ENCODE assay signal across 8 cellular contexts in genomic region chr9:137578518-137579258, GRCh38. TPM values are rescaled to one million over a fixed set of nuclear protein-coding genes. Genes with fewer than 3 reads are reported as not detected.
DNase-seq lines count a peak whose midpoint lies in the region; ATAC-seq and TF ChIP-seq lines count a peak whose summit lies in the region.

Gene DPH7 (minus strand): TSS chr9:137578925. CDS start chr9:137578777, 148 bp downstream.

- POLR2A ChIA-PET in HEK293T (lab: Yijun Ruan, JAX) = interaction anchor here (1.3 to 2.5 kb wide), 3 partner anchors 12 to 27 kb away, joined by 3 to 9 read pairs (median 6); partner anchors contain the start of genes ARRDC1, MRPL41 and ZMYND19

- TF ChIP-seq CTCF in GM06990 (IDR thresholded peaks at IDR 0.05; ENCODE audit: insufficient read depth, low read length, poor library complexity, severe bottlenecking) (peak; percentile 92), omental fat pad (IDR thresholded peaks at IDR 0.05) (peak in 2 of 3 donors; percentile 66 to 75), testis (IDR thresholded peaks at IDR 0.05) (peak; percentile 87 to 96 (median 95))

- H3K4me1 ChIP-seq in testis = peaks cover 6% of the 10 kb centered on the region

- CTCF ChIA-PET in HEK293T (lab: Yijun Ruan, JAX) = interaction anchor here (1.1 to 1.8 kb wide), 2 partner anchors 9 to 24 kb away, joined by 6 to 7 read pairs; no protein-coding TSS in a partner anchor

- H3K36me3 ChIP-seq in GM06990 (ENCODE audit: control insufficient read depth, insufficient read depth, low read length) (peaks cover 21% of the 10 kb centered on the region), SK-N-MC (ENCODE audit: insufficient read depth, low read length) (peaks cover 46% of the 10 kb centered on the region), testis (ENCODE audit: low read depth, missing control alignments) (no peaks in the 10 kb centered on the region)

- peak within 1 kb of the TSS; percentile 93 for H3K4me3 ChIP-seq in GM06990 (replicated peaks; ENCODE audit: low read depth, low read length)
- peak within 1 kb of the TSS; percentile 99 for H3K4me3 ChIP-seq in SK-N-MC
- H3K4me3 ChIP-seq in testis = peak within 1 kb of the TSS; percentile 95 to 98

- TF ChIP-seq POLR2A in testis (IDR thresholded peaks at IDR 0.05) = no peak

- H3K9ac ChIP-seq in SK-N-MC (ENCODE audit: insufficient read length) = peak within 1 kb of the TSS; percentile 97

- ATAC-seq in omental fat pad (ENCODE audit: low FRiP score) = peak; percentile 98

- WGBS in testis, 2 donors = 0 to 3% methylated on average over 1 to 81 of the region's 82 CpGs

- H3K9me3 ChIP-seq in SK-N-MC (ENCODE audit: low read depth, low read length) (no peaks in the 10 kb centered on the region), testis (no peaks in the 10 kb centered on the region)

- H3K27ac ChIP-seq in SK-N-MC (peak within 1 kb of the TSS; percentile 79), testis (peak within 1 kb of the TSS; percentile 77 to 79)

- intact Hi-C loops in testis (cut with DNase I; ENCODE audit: low total_unique reads) = no loop called here

- H3K27me3 ChIP-seq in GM06990 (replicated peaks; ENCODE audit: control insufficient read depth, insufficient read depth, low read length) = no peaks in the 10 kb centered on the region
- no peaks in the 10 kb centered on the region for H3K27me3 ChIP-seq in testis

- DNase-seq in GM06990 (ENCODE audit: extremely low read depth, insufficient read length) (peak; percentile 92), HEK293T (ENCODE audit: extremely low spot score) (peak; percentile 97), MV-4-11 (lab: John Stamatoyannopoulos, UW) (peak; percentile 85), SK-N-MC (ENCODE audit: low read depth, low spot score) (peak; percentile 3), glomerular endothelial cell (ENCODE audit: extremely low read depth, low read depth, low spot score) (peak; percentile 36), omental fat pad (ENCODE audit: low spot score) (peak; percentile 97), testis (peak; percentile 96)
- peak; percentile 98 for DNase-seq in activated naive CD4-positive, alpha-beta T cell treated with anti-CD3 and anti-CD28 coated beads, Interleukin-2, amount 50 U/mL, for 16 hours

TF ChIP-seq in HEK293T, 16 proteins besides CTCF, POLR2A, EP300 and RAD21:
- TF ChIP-seq ARNT (IDR thresholded peaks at IDR 0.05) (0 out of 2 replicates have a peak, but pooled peaks have one; percentile 34), TARDBP (IDR thresholded peaks at IDR 0.05) (no peak)
TF ChIP-seq in HEK293T: peak in this region for 1.

RNA-seq across cellular contexts. Expression of gene DPH7, which starts in this region (rescaled TPM):
- 31.9 and 38.3 TPM in 2 replicates for total RNA-seq in glomerular endothelial cell
- total RNA-seq in omental fat pad = 10 to 100 TPM; 14.4 to 40.5 (median 29.1) TPM
- total RNA-seq in testis = 10 to 100 TPM; 61.8 to 92.5 TPM
- 34.7 TPM for polyA plus RNA-seq in testis (ENCODE audit: insufficient read depth, low read depth, low replicate concordance)

Comparison
In these comparisons a context has a peak if more than half of its experiments do, and no peak if none do; other contexts are left out.
1. Peak in every context shown above with its lines: DNase-seq, ATAC-seq, H3K4me3 ChIP-seq and H3K27ac ChIP-seq.
2. DNase-seq: peak in every context shown above with its lines; median percentile 98 in activated naive CD4-positive, alpha-beta T cell treated with anti-CD3 and anti-CD28 coated beads, Interleukin-2, amount 50 U/mL, for 16 hours; 97 in HEK293T; 97 in omental fat pad; 96 in testis; 92 in GM06990; 85 in MV-4-11; 36 in glomerular endothelial cell; 3 in SK-N-MC.